In genomic region chr1:100240013-100240412, GRCh38 we compare ENCODE assay signal across 1 cellular context.
TF ChIP-seq lines count a peak whose summit lies in the region.

No MANE protein-coding gene starts in this region.

TF ChIP-seq in HepG2, 621 proteins besides CTCF, POLR2A, EP300 and RAD21:
- TF ChIP-seq ZNF558 (CRISPR knock-in tag; IDR thresholded peaks at IDR 0.05; ENCODE audit: borderline replicate concordance), result no peak
- TF ChIP-seq ATF7 (IDR thresholded peaks at IDR 0.05), result no peak
- no peak for TF ChIP-seq ATF7 (CRISPR knock-in tag; IDR thresholded peaks at IDR 0.05)
- no peak for TF ChIP-seq PPARG (CRISPR knock-in tag; conservative IDR thresholded peaks at IDR 0.05)
- TF ChIP-seq KDM5B (CRISPR knock-in tag; IDR thresholded peaks at IDR 0.05; ENCODE audit: borderline replicate concordance), result no peak
- no peak for TF ChIP-seq ZNF569 (CRISPR knock-in tag; IDR thresholded peaks at IDR 0.05; ENCODE audit: borderline replicate concordance)
- TF ChIP-seq NR2F2 (IDR thresholded peaks at IDR 0.05; ENCODE audit: borderline replicate concordance, low read depth), result no peak
- TF ChIP-seq ELF1 (CRISPR knock-in tag; IDR thresholded peaks at IDR 0.05), result no peak
- TF ChIP-seq ZNF20 (CRISPR knock-in tag; IDR thresholded peaks at IDR 0.05), result no peak
- no peak for TF ChIP-seq REST (IDR thresholded peaks at IDR 0.05; ENCODE audit: borderline replicate concordance in 1 of 2, low read depth in 1 of 2, low read length in 2 of 2)
- no peak for TF ChIP-seq ZNF280B (CRISPR knock-in tag; IDR thresholded peaks at IDR 0.05; ENCODE audit: borderline replicate concordance)
- TF ChIP-seq ZNF720 (CRISPR knock-in tag; IDR thresholded peaks at IDR 0.05), result no peak
- TF ChIP-seq EED (CRISPR knock-in tag; IDR thresholded peaks at IDR 0.05), result no peak
- no peak for TF ChIP-seq ZNF564 (CRISPR knock-in tag; IDR thresholded peaks at IDR 0.05)
